Comparison of ENCODE assay signal across 18 cellular contexts in the genomic region with DNA sequence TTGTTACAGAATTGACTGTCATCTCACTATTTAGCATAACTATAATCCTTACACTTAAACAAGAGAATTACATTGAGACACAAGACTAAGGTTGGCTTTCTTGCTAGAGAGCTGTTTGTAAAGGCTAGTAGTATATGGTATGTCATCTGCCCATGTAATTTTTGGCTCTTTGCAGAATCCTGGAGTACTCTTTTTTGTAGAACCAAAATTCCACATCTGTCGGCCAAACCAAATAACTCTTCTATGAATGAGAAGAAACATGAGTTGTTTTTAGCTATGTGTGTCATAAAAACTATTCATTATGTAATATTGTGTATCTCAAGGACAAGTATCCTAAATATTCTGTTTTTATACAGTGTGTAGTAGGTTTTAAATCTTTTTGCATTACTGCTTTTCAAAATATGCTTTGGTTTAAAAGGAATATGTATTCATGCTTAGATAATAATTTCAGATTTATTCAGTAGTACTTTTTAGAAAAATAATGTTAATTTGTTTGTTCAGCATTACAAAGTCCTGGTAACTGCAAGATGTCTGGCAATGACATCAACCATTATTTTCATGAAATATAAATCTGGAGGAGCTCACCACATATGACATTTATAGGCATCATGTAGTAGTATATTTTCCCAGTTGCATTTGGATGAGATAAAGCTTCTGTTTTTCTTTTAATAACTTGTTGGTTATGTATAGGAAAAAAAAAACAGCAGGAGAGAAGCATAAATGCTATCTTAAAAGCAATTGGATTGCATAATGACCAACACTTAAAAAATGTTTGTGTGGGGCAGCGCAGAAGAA.
"Had no signal": no experiment of that assay in that cellular context is flagged by ENCODE, and none has a peak within 500 bp of the region (broad histone marks: within the 10 kb centered on the region; RNA-seq: fewer than 3 reads in every experiment).

No MANE protein-coding gene starts in this region.

- H3K4me3 ChIP-seq: cardiac muscle cell, colonic mucosa, hepatocyte, left ventricle myocardium inferior, mucosa of descending colon, skin epidermis, tibial artery, uterus had no signal

- H3K27ac Mint-ChIP-seq: activated T-helper 17 cell treated with anti-CD3 and anti-CD28 coated beads, Interleukin-2, amount 50 U/mL, for 72 hours; naive thymus-derived CD8-positive, alpha-beta T cell; stimulated activated naive B cell treated with anti-CD40 and anti-IgM and Interleukin-4, amounts not matched to agents 10 μg/mL and 1 μg/mL and 100 μg/mL, for 72 hours had no signal

- H3K27me3 ChIP-seq: cardiac muscle cell, colonic mucosa, hepatocyte, tibial artery, uterus had no signal

- DNase-seq: activated CD4-positive, alpha-beta T cell treated with anti-CD3 and anti-CD28 coated beads, Interleukin-2, amount 50 U/mL, for 1 hour; activated naive CD4-positive, alpha-beta T cell treated with Interleukin-2 at 50 U/mL for 16 hours; colonic mucosa; left ventricle myocardium inferior; mucosa of descending colon; naive thymus-derived CD8-positive, alpha-beta T cell; stimulated activated CD4-positive, alpha-beta T cell treated with anti-CD3 and anti-CD28 coated beads, Interleukin-15, amount 100 ng/mL, for 24 hours; stimulated activated CD4-positive, alpha-beta T cell treated with anti-CD3 and anti-CD28 coated beads, Interleukin-4, amount 100 ng/mL, for 1 hour; stimulated activated naive B cell treated with anti-CD40 and anti-IgM and Interleukin-4, amounts not matched to agents 10 μg/mL and 1 μg/mL and 100 μg/mL, for 72 hours; T-helper 9 cell; tibial artery; uterus had no signal

- H3K4me3 Mint-ChIP-seq: activated T-helper 17 cell treated with anti-CD3 and anti-CD28 coated beads, Interleukin-2, amount 50 U/mL, for 72 hours; naive thymus-derived CD8-positive, alpha-beta T cell; stimulated activated naive B cell treated with anti-CD40 and anti-IgM and Interleukin-4, amounts not matched to agents 10 μg/mL and 1 μg/mL and 100 μg/mL, for 72 hours had no signal

- H3K27ac ChIP-seq: cardiac muscle cell, colonic mucosa, hepatocyte, left ventricle myocardium inferior, skin epidermis, tibial artery, uterus had no signal

- H3K27me3 Mint-ChIP-seq: activated T-helper 17 cell treated with anti-CD3 and anti-CD28 coated beads, Interleukin-2, amount 50 U/mL, for 72 hours; naive thymus-derived CD8-positive, alpha-beta T cell; stimulated activated naive B cell treated with anti-CD40 and anti-IgM and Interleukin-4, amounts not matched to agents 10 μg/mL and 1 μg/mL and 100 μg/mL, for 72 hours had no signal

- H3K9me3 Mint-ChIP-seq: activated T-helper 17 cell treated with anti-CD3 and anti-CD28 coated beads, Interleukin-2, amount 50 U/mL, for 72 hours; naive thymus-derived CD8-positive, alpha-beta T cell had no signal

- H3K4me2 ChIP-seq: hepatocyte had no signal

- H2AFZ ChIP-seq: hepatocyte had no signal

- H3K9me3 ChIP-seq: colonic mucosa, left ventricle myocardium inferior, mucosa of descending colon, tibial artery, uterus had no signal

- ATAC-seq: activated CD4-positive, CD25-positive, alpha-beta regulatory T cell treated with anti-CD3 and anti-CD28 coated beads, Interleukin-2, amount 50 U/mL, for 24 hours; activated T-helper 17 cell treated with anti-CD3 and anti-CD28 coated beads, Interleukin-2, amount 50 U/mL, for 72 hours; esophagus mucosa; mucosa of descending colon; naive thymus-derived CD8-positive, alpha-beta T cell; stimulated activated naive B cell treated with anti-CD40 and anti-IgM and Interleukin-4, amounts not matched to agents 10 μg/mL and 1 μg/mL and 100 μg/mL, for 72 hours had no signal

- H3K4me1 ChIP-seq: colonic mucosa, uterus had no signal
